32 cellular contexts compared by ENCODE assay signal in genomic region chr14:35576856-35577255, GRCh38. TPM values are rescaled to one million over a fixed set of nuclear protein-coding genes. Genes with fewer than 3 reads are reported as not detected.
"Had no signal": no experiment of that assay in that cellular context is flagged by ENCODE, and none has a peak within 500 bp of the region (broad histone marks: within the 10 kb centered on the region; RNA-seq: fewer than 3 reads in every experiment).

No MANE protein-coding gene starts in this region.

- H3K9me3 ChIP-seq: esophagus muscularis mucosa, gastroesophageal sphincter, heart left ventricle, mucosa of descending colon, neutrophil, pancreas, suprapubic skin, transverse colon, upper lobe of right lung, uterus had no signal

- H3K4me2 ChIP-seq: hepatocyte, smooth muscle cell had no signal

- H3K4me1 ChIP-seq: esophagus muscularis mucosa, foreskin keratinocyte, gastroesophageal sphincter, pancreas, transverse colon, upper lobe of right lung, uterus had no signal

- H3K79me2 ChIP-seq: hepatocyte had no signal

- FAIRE-seq: kidney, pancreas had no signal

- H3K36me3 ChIP-seq: neutrophil, pancreas, upper lobe of right lung, uterus had no signal

- H2AFZ ChIP-seq: hepatocyte had no signal

- H3K4me3 ChIP-seq: esophagus muscularis mucosa, gastroesophageal sphincter, heart left ventricle, hepatocyte, lung, mucosa of descending colon, pancreas, smooth muscle cell, suprapubic skin, transverse colon, upper lobe of right lung, uterus had no signal

- ATAC-seq: foreskin keratinocyte; gastroesophageal sphincter; heart left ventricle; left lobe of liver; mucosa of descending colon; natural killer cell treated with Interleukin-12 subunit alpha and Interleukin-12 subunit beta and Interleukin-15 and Interleukin-18, amount 100 ng/mL, for 72 hours; pancreas; sciatic nerve; stimulated activated naive CD8-positive, alpha-beta T cell treated with anti-CD3 and anti-CD28 coated beads, Interleukin-15, amount 100 ng/mL, for 72 hours; upper lobe of right lung had no signal

- DNase-seq: effector CD8-positive, alpha-beta T cell; endodermal cell; heart left ventricle; kidney; mucosa of descending colon; naive B cell; pancreas; stimulated activated CD4-positive, alpha-beta T cell treated with anti-CD3 and anti-CD28 coated beads, Interleukin-12 subunit alpha, Interleukin-12 subunit beta, amount 100 ng/mL, for 4 hours; stimulated activated CD4-positive, alpha-beta T cell treated with anti-CD3 and anti-CD28 coated beads, Interleukin-1b, Interleukin-23, amount 100 ng/mL, for 48 hours; stimulated activated CD4-positive, alpha-beta T cell treated with anti-CD3 and anti-CD28 coated beads, Interleukin-4, amount 100 ng/mL, for 1 hour; stimulated activated CD8-positive, alpha-beta memory T cell treated with anti-CD3 and anti-CD28 coated beads, Interleukin-4, amount 100 ng/mL, for 48 hours; stimulated activated naive CD4-positive, alpha-beta T cell; stimulated activated naive CD8-positive, alpha-beta T cell treated with anti-CD3 and anti-CD28 coated beads, Interleukin-15, amount 100 ng/mL, for 72 hours; transverse colon; upper lobe of right lung; uterus had no signal

- H3K27me3 ChIP-seq: esophagus muscularis mucosa, foreskin keratinocyte, gastroesophageal sphincter, heart left ventricle, hepatocyte, neutrophil, pancreas, suprapubic skin, transverse colon, upper lobe of right lung, uterus had no signal

- H3K27ac ChIP-seq: esophagus muscularis mucosa, foreskin keratinocyte, gastroesophageal sphincter, heart left ventricle, hepatocyte, neutrophil, pancreas, suprapubic skin, transverse colon, upper lobe of right lung, uterus had no signal

RNA-seq across cellular contexts. Expression of gene INSM2, which starts 42.9 kb away (rescaled TPM):
- total RNA-seq: epithelial cell of proximal tubule; esophagus muscularis mucosa; fibroblast of lung; foreskin keratinocyte; heart left ventricle; hepatocyte; kidney; left lobe of liver; mesothelial cell of epicardium; mucosa of descending colon; natural killer cell treated with Interleukin-12 subunit alpha and Interleukin-12 subunit beta and Interleukin-15 and Interleukin-18, amount 100 ng/mL, for 72 hours; pancreas; posterior vena cava; sciatic nerve; smooth muscle cell; suprapubic skin; upper lobe of right lung had no signal
- polyA plus RNA-seq: fibroblast of lung, foreskin keratinocyte, heart left ventricle, hepatocyte, liver, pancreas, smooth muscle cell had no signal
